In genomic region chr19:49858591-49858985, GRCh38 we compare ENCODE assay signal across 12 cellular contexts. TPM values are rescaled to one million over a fixed set of nuclear protein-coding genes. Genes with fewer than 3 reads are reported as not detected.
DNase-seq lines count a peak whose midpoint lies in the region; ATAC-seq and TF ChIP-seq lines count a peak whose summit lies in the region.
"Had no signal": no experiment of that assay in that cellular context is flagged by ENCODE, and none has a peak within 500 bp of the region (broad histone marks: within the 10 kb centered on the region; RNA-seq: fewer than 3 reads in every experiment).

No MANE protein-coding gene starts in this region.

- H3K27me3 Mint-ChIP-seq in neural progenitor cell (ENCODE audit: insufficient read depth, low read depth) = peaks cover 19% of the 10 kb centered on the region
- H3K27me3 Mint-ChIP-seq: activated CD8-positive, alpha-beta memory T cell treated with anti-CD3 and anti-CD28 coated beads, Interleukin-2, amount 10 ng/mL, durations not matched to agents 7 days and 5 days had no signal

- peaks cover 36% of the 10 kb centered on the region for H3K79me2 ChIP-seq in neural progenitor cell (ENCODE audit: low read depth)

- CTCF ChIA-PET in AG04450 (lab: Charles Lee) = interaction anchor here (1.1 kb wide), 1 partner anchor 8 kb away, joined by 3 read pairs; no protein-coding TSS in a partner anchor

- POLR2A ChIA-PET in AG04450 (lab: Yijun Ruan, JAX) = interaction anchor here (1.1 to 2.3 kb wide), 3 partner anchors 8 to 11 kb away, joined by 4 to 5 read pairs (median 4); no protein-coding TSS in a partner anchor

- peak overlapping the region; percentile 52 for H3K27ac ChIP-seq in AG04450 (ENCODE audit: low read depth, low read length)
- H3K27ac ChIP-seq in brain microvascular endothelial cell = peak overlapping the region; percentile 58
- H3K27ac ChIP-seq in neural progenitor cell = peak overlapping the region; percentile 53
- no peak overlapping the region for H3K27ac ChIP-seq in colonic mucosa

- no peak overlapping the region for H3K9ac ChIP-seq in neural progenitor cell
- no peak overlapping the region for H3K9ac ChIP-seq in colonic mucosa (ENCODE audit: low read depth in 2 of 2, low read length in 2 of 2)

- H3K36me3 Mint-ChIP-seq in neural progenitor cell = peaks cover 17% of the 10 kb centered on the region

- H3K4me1 ChIP-seq in neural progenitor cell (no peaks in the 10 kb centered on the region), colonic mucosa (no peaks in the 10 kb centered on the region)

- DNase-seq in AG04450 (ENCODE audit: low read depth, low spot score) (no peak), HT-29 (ENCODE audit: low spot score) (peak; percentile 18), brain microvascular endothelial cell (no peak), neural progenitor cell (ENCODE audit: low spot score) (no peak), NOMO-1 treated with dmso at 0.1 percent for 144 hours (lab: John Stamatoyannopoulos, UW; ENCODE audit: unreplicated experiment) (no peak), colonic mucosa (no peak)
- no peak for DNase-seq in stimulated activated CD4-positive, alpha-beta T cell treated with anti-CD3 and anti-CD28 coated beads, Interleukin-15, amount 100 ng/mL, for 24 hours
- DNase-seq: activated CD8-positive, alpha-beta memory T cell treated with anti-CD3 and anti-CD28 coated beads, Interleukin-2, amount 10 ng/mL, durations not matched to agents 7 days and 5 days; NCI-H187; T1000 had no signal

- H3K4me3 ChIP-seq in AG04450 (ENCODE audit: low read depth, low read length) (no peak overlapping the region), brain microvascular endothelial cell (ENCODE audit: low read depth, low read length) (no peak overlapping the region), neural progenitor cell (no peak overlapping the region), colonic mucosa (no peak overlapping the region)
- H3K4me3 ChIP-seq: HAP-1 had no signal

- no peak for TF ChIP-seq CTCF in AG04450 (IDR thresholded peaks at IDR 0.05; ENCODE audit: low read depth, low read length)
- TF ChIP-seq CTCF in brain microvascular endothelial cell (IDR thresholded peaks at IDR 0.05; ENCODE audit: low read depth, low read length, missing control alignments) = no peak
- TF ChIP-seq CTCF in neural progenitor cell (IDR thresholded peaks at IDR 0.05) = no peak
- TF ChIP-seq CTCF in colonic mucosa (IDR thresholded peaks at IDR 0.05) = no peak

- intact Hi-C loops in colonic mucosa (cut with DNase I) = no loop called here

- peaks cover 16% of the 10 kb centered on the region for H3K4me1 Mint-ChIP-seq in neural progenitor cell

- no peak overlapping the region for H2AFZ ChIP-seq in neural progenitor cell (replicated peaks)

- no peak overlapping the region for H3K4me3 Mint-ChIP-seq in neural progenitor cell
- H3K4me3 Mint-ChIP-seq: activated CD8-positive, alpha-beta memory T cell treated with anti-CD3 and anti-CD28 coated beads, Interleukin-2, amount 10 ng/mL, durations not matched to agents 7 days and 5 days had no signal

- H3K36me3 ChIP-seq in brain microvascular endothelial cell (replicated peaks) (peaks cover 71% of the 10 kb centered on the region), neural progenitor cell (no peaks in the 10 kb centered on the region), colonic mucosa (peaks cover 11% of the 10 kb centered on the region)

- in situ Hi-C loops in brain microvascular endothelial cell (cut with HindIII; ENCODE audit: low pct_ligation_motif_present, low sequenced_read_pairs) = no loop called here

- H3K27me3 ChIP-seq in AG04450 (ENCODE audit: control insufficient read depth, insufficient read depth, low read length) (no peaks in the 10 kb centered on the region), brain microvascular endothelial cell (replicated peaks) (no peaks in the 10 kb centered on the region), neural progenitor cell (no peaks in the 10 kb centered on the region), colonic mucosa (no peaks in the 10 kb centered on the region)

- no peak overlapping the region for H3K4me2 ChIP-seq in neural progenitor cell

- H3K9me3 ChIP-seq in AG04450 (ENCODE audit: control insufficient read depth, insufficient read depth, low read length) (no peaks in the 10 kb centered on the region; the same call in 1 of the 2 replicates), neural progenitor cell (ENCODE audit: low read depth) (no peaks in the 10 kb centered on the region), colonic mucosa (no peaks in the 10 kb centered on the region)
- H3K9me3 ChIP-seq: HAP-1 had no signal

- H3F3A ChIP-seq in neural progenitor cell (ENCODE audit: low read depth) = peaks cover 87% of the 10 kb centered on the region

- H3K27ac Mint-ChIP-seq in neural progenitor cell = no peak overlapping the region
- H3K27ac Mint-ChIP-seq: activated CD8-positive, alpha-beta memory T cell treated with anti-CD3 and anti-CD28 coated beads, Interleukin-2, amount 10 ng/mL, durations not matched to agents 7 days and 5 days had no signal

- H3K9me3 Mint-ChIP-seq in neural progenitor cell = no peaks in the 10 kb centered on the region

- no peak for ATAC-seq in GM18511 (IDR thresholded peaks at IDR 0.05; ENCODE audit: unreplicated experiment)
- ATAC-seq: activated CD8-positive, alpha-beta memory T cell treated with anti-CD3 and anti-CD28 coated beads, Interleukin-2, amount 10 ng/mL, durations not matched to agents 7 days and 5 days had no signal

- peaks cover 99% of the 10 kb centered on the region for H4K20me1 ChIP-seq in neural progenitor cell (ENCODE audit: low read depth)

RNA-seq across cellular contexts. Expression of gene PTOV1, which starts 7.6 kb away (rescaled TPM):
- 37.6 and 58.5 TPM in 2 replicates for polyA plus RNA-seq in AG04450 (2011; rRNA removed)
- 69.9 and 97.7 TPM in 2 replicates for polyA minus RNA-seq in AG04450 (2011; rRNA and poly(A)+ RNA removed)
- total RNA-seq in HT-29 (2014; rRNA removed; shearing (Covaris generic)) = 188 and 218 TPM in 2 replicates
- total RNA-seq in neural progenitor cell (ENCODE audit: low replicate concordance) (63.5 and 218 TPM in 2 replicates), colonic mucosa (100 to 1,000 TPM; 109 to 128 TPM)

RNA-seq across cellular contexts. Expression of gene PNKP, which starts 8.8 kb away (rescaled TPM):
- 13.0 and 13.1 TPM in 2 replicates for polyA plus RNA-seq in AG04450 (2011; rRNA removed)
- 12.2 and 17.3 TPM in 2 replicates for polyA minus RNA-seq in AG04450 (2011; rRNA and poly(A)+ RNA removed)
- total RNA-seq in HT-29 (2014; rRNA removed; shearing (Covaris generic)) = 215 and 243 TPM in 2 replicates
- total RNA-seq in neural progenitor cell (ENCODE audit: low replicate concordance) = 41.1 and 72.4 TPM in 2 replicates
- total RNA-seq in colonic mucosa = 100 to 1,000 TPM in 1 of 2 donors, 10 to 100 TPM in 1; 53.7 to 137 TPM

RNA-seq across cellular contexts. Expression of gene AKT1S1, which starts 18.6 kb away (rescaled TPM):
- 27.5 and 33.1 TPM in 2 replicates for polyA plus RNA-seq in AG04450 (2011; rRNA removed)
- polyA minus RNA-seq in AG04450 (2011; rRNA and poly(A)+ RNA removed) = 20.7 and 22.4 TPM in 2 replicates
- 89.9 and 96.4 TPM in 2 replicates for total RNA-seq in HT-29 (2014; rRNA removed; shearing (Covaris generic))
- total RNA-seq in neural progenitor cell (ENCODE audit: low replicate concordance) (2.3 and 13.6 TPM in 2 replicates), colonic mucosa (10 to 100 TPM; 32.7 to 74.9 TPM)

RNA-seq across cellular contexts. Expression of gene TBC1D17, which starts 18.9 kb away (rescaled TPM):
- polyA plus RNA-seq in AG04450 (2011; rRNA removed) = 15.6 and 23.0 TPM in 2 replicates
- polyA minus RNA-seq in AG04450 (2011; rRNA and poly(A)+ RNA removed) = 24.6 and 29.6 TPM in 2 replicates
- total RNA-seq in HT-29 (2014; rRNA removed; shearing (Covaris generic)) = 34.5 and 38.4 TPM in 2 replicates
- total RNA-seq in neural progenitor cell (ENCODE audit: low replicate concordance) (10.4 and 15.9 TPM in 2 replicates), colonic mucosa (10 to 100 TPM; 29.4 to 33.7 TPM)

RNA-seq across cellular contexts. Expression of gene IL4I1, which starts 38.1 kb away (rescaled TPM):
- 0.30 and 0.92 TPM in 2 replicates for polyA plus RNA-seq in AG04450 (2011; rRNA removed)
- 0.30 and 1.1 TPM in 2 replicates for polyA minus RNA-seq in AG04450 (2011; rRNA and poly(A)+ RNA removed)
- total RNA-seq in HT-29 (2014; rRNA removed; shearing (Covaris generic)) = 1.1 and 2.3 TPM in 2 replicates
- total RNA-seq in neural progenitor cell (ENCODE audit: low replicate concordance) = 0.56 TPM in 1 of 2 replicates, not detected in the other
- 1 to 10 TPM; 1.0 to 2.4 TPM for total RNA-seq in colonic mucosa
